ENCODE assay signal across 22 cellular contexts in genomic region chr3:46854543-46854942, GRCh38. TPM values are rescaled to one million over a fixed set of nuclear protein-coding genes. Genes with fewer than 3 reads are reported as not detected.
A peak's percentile ranks its signal among the peaks of the same experiment; 100 is the strongest.
DNase-seq lines count a peak whose midpoint lies in the region; ATAC-seq and TF ChIP-seq lines count a peak whose summit lies in the region.
"Had no signal": no experiment of that assay in that cellular context is flagged by ENCODE, and none has a peak within 500 bp of the region (broad histone marks: within the 10 kb centered on the region; RNA-seq: fewer than 3 reads in every experiment).

No MANE protein-coding gene starts in this region.

- H3K9ac ChIP-seq in OCI-LY3 (ENCODE audit: low read length), result no peak overlapping the region

- H3K27ac Mint-ChIP-seq in stimulated activated naive CD8-positive, alpha-beta T cell treated with anti-CD3 and anti-CD28 coated beads, Interleukin-15, amount 100 ng/mL, for 72 hours, result no peak overlapping the region
- no peak overlapping the region for H3K27ac Mint-ChIP-seq in activated CD4-positive, alpha-beta T cell treated with anti-CD3 and anti-CD28 coated beads, Interleukin-2, amount 10 ng/mL, durations not matched to agents 7 days and 5 days
- H3K27ac Mint-ChIP-seq in Calu3 (ENCODE audit: unreplicated experiment), result no peak overlapping the region
- H3K27ac Mint-ChIP-seq in osteocyte (ENCODE audit: unreplicated experiment), result no peak overlapping the region
- H3K27ac Mint-ChIP-seq: activated naive CD8-positive, alpha-beta T cell treated with anti-CD3 and anti-CD28 coated beads, Interleukin-2, amount 10 ng/mL, durations not matched to agents 7 days and 5 days; CD8-positive, alpha-beta T cell had no signal

- peak; percentile 1 to 13 (median 2) for ATAC-seq in heart left ventricle
- no peak for ATAC-seq in stimulated activated naive CD8-positive, alpha-beta T cell treated with anti-CD3 and anti-CD28 coated beads, Interleukin-15, amount 100 ng/mL, for 72 hours
- ATAC-seq: CD8-positive, alpha-beta T cell; right lobe of liver had no signal

- H2AFZ ChIP-seq in OCI-LY3 (ENCODE audit: low read depth, low read length), result no peak overlapping the region

- BruUV-seq in Calu3 (replicated peaks; lab: Mats Ljungman, UMichigan), result no TSS peak

- WGBS in heart left ventricle, 4 donors, result 51 to 57% (median 54%) methylated on average over 5 of the region's 5 CpGs
- 48 to 72% (median 67%) methylated on average over 5 of the region's 5 CpGs for WGBS in ovary, 3 donors

- intact Hi-C loops in heart left ventricle (cut with DNase I), result no loop called here
- intact Hi-C loops in ovary (cut with DNase I), result loop anchor here in 1 of 4 donors (5.0 kb wide), 1 partner anchor 147 kb away; no protein-coding TSS in a partner anchor
- intact Hi-C loops in Calu3 (cut with micrococcal nuclease; ENCODE audit: unreplicated experiment), result no loop called here

- H3K36me3 ChIP-seq in BE2C, result no peaks in the 10 kb centered on the region
- H3K36me3 ChIP-seq in OCI-LY3 (replicated peaks; ENCODE audit: low read depth, low read length), result no peaks in the 10 kb centered on the region
- peaks cover 0 to 43% (median 27%) of the 10 kb centered on the region in 9 donors for H3K36me3 ChIP-seq in heart left ventricle
- H3K36me3 ChIP-seq in ovary, result no peaks in the 10 kb centered on the region
- H3K36me3 ChIP-seq: right lobe of liver, stomach, transverse colon had no signal

- H4K20me1 ChIP-seq in OCI-LY3 (ENCODE audit: insufficient read depth, low read length), result no peaks in the 10 kb centered on the region

- H3K79me2 ChIP-seq in OCI-LY3 (ENCODE audit: low read length), result no peaks in the 10 kb centered on the region

- DNase-seq in BE2C (peak; percentile 2), heart left ventricle (peak in 4 of 5 donors; percentile 8 to 54 (median 46)), ovary (peak in 3 of 5 donors; percentile 7 to 36 (median 11)), Calu3 (no peak), osteocyte (ENCODE audit: extremely low spot score, unreplicated experiment) (no peak)
- no peak for DNase-seq in stimulated activated naive CD8-positive, alpha-beta T cell treated with anti-CD3 and anti-CD28 coated beads, Interleukin-15, amount 100 ng/mL, for 72 hours
- no peak for DNase-seq in activated CD4-positive, alpha-beta T cell treated with anti-CD3 and anti-CD28 coated beads, Interleukin-2, amount 10 ng/mL, durations not matched to agents 7 days and 5 days
- DNase-seq: activated naive CD8-positive, alpha-beta T cell treated with anti-CD3 and anti-CD28 coated beads, Interleukin-2, amount 10 ng/mL, durations not matched to agents 7 days and 5 days; cerebellar nuclear complex; DMS53; mesenchymal stem cell; naive B cell; NCI-H1092 treated with DMSO at 0.1 percent for 48 hours; NCI-H1930; NCI-H748 treated with DMSO at 0.1 percent for 48 hours; SHP77; stomach; transverse colon had no signal

- no peaks in the 10 kb centered on the region for H3K9me3 ChIP-seq in BE2C
- H3K9me3 ChIP-seq in OCI-LY3 (ENCODE audit: insufficient read depth, low read length), result no peaks in the 10 kb centered on the region
- no peaks in the 10 kb centered on the region for H3K9me3 ChIP-seq in heart left ventricle
- H3K9me3 ChIP-seq in ovary, result no peaks in the 10 kb centered on the region
- H3K9me3 ChIP-seq: right lobe of liver, stomach, transverse colon had no signal

- no peak overlapping the region for H3K4me2 ChIP-seq in OCI-LY3 (ENCODE audit: low read length)

- H3K4me3 Mint-ChIP-seq in stimulated activated naive CD8-positive, alpha-beta T cell treated with anti-CD3 and anti-CD28 coated beads, Interleukin-15, amount 100 ng/mL, for 72 hours, result no peak overlapping the region
- H3K4me3 Mint-ChIP-seq in activated CD4-positive, alpha-beta T cell treated with anti-CD3 and anti-CD28 coated beads, Interleukin-2, amount 10 ng/mL, durations not matched to agents 7 days and 5 days, result no peak overlapping the region
- H3K4me3 Mint-ChIP-seq in Calu3 (ENCODE audit: low read depth, unreplicated experiment) (no peak overlapping the region), osteocyte (ENCODE audit: unreplicated experiment) (no peak overlapping the region)
- H3K4me3 Mint-ChIP-seq: activated naive CD8-positive, alpha-beta T cell treated with anti-CD3 and anti-CD28 coated beads, Interleukin-2, amount 10 ng/mL, durations not matched to agents 7 days and 5 days; CD8-positive, alpha-beta T cell had no signal

- no peaks in the 10 kb centered on the region for H3K4me1 Mint-ChIP-seq in stimulated activated naive CD8-positive, alpha-beta T cell treated with anti-CD3 and anti-CD28 coated beads, Interleukin-15, amount 100 ng/mL, for 72 hours
- H3K4me1 Mint-ChIP-seq in activated CD4-positive, alpha-beta T cell treated with anti-CD3 and anti-CD28 coated beads, Interleukin-2, amount 10 ng/mL, durations not matched to agents 7 days and 5 days, result no peaks in the 10 kb centered on the region
- H3K4me1 Mint-ChIP-seq in Calu3 (ENCODE audit: low read depth, unreplicated experiment) (no peaks in the 10 kb centered on the region), osteocyte (ENCODE audit: unreplicated experiment) (peaks cover 6% of the 10 kb centered on the region)
- H3K4me1 Mint-ChIP-seq: activated naive CD8-positive, alpha-beta T cell treated with anti-CD3 and anti-CD28 coated beads, Interleukin-2, amount 10 ng/mL, durations not matched to agents 7 days and 5 days had no signal

- CTCF ChIA-PET in activated CD4-positive, alpha-beta T cell treated with anti-CD3 and anti-CD28 coated beads, Interleukin-2, amount 10 ng/mL, durations not matched to agents 7 days and 5 days (lab: Charles Lee), result no interaction called here
- CTCF ChIA-PET in Calu3 (lab: Charles Lee), result no interaction called here

- H3K27ac ChIP-seq in OCI-LY3 (ENCODE audit: low read length) (no peak overlapping the region), heart left ventricle (peak overlapping the region in 5 of 12 donors; percentile 34 to 51 (median 41)), ovary (no peak overlapping the region)
- H3K27ac ChIP-seq: right lobe of liver, stomach, transverse colon had no signal

- no peaks in the 10 kb centered on the region for H3K36me3 Mint-ChIP-seq in activated CD4-positive, alpha-beta T cell treated with anti-CD3 and anti-CD28 coated beads, Interleukin-2, amount 10 ng/mL, durations not matched to agents 7 days and 5 days (ENCODE audit: low read depth)
- H3K36me3 Mint-ChIP-seq in Calu3 (ENCODE audit: insufficient read depth, unreplicated experiment) (no peaks in the 10 kb centered on the region), osteocyte (ENCODE audit: unreplicated experiment) (no peaks in the 10 kb centered on the region)
- H3K36me3 Mint-ChIP-seq: activated naive CD8-positive, alpha-beta T cell treated with anti-CD3 and anti-CD28 coated beads, Interleukin-2, amount 10 ng/mL, durations not matched to agents 7 days and 5 days; CD8-positive, alpha-beta T cell; naive B cell had no signal

- H3K4me3 ChIP-seq in BE2C (ENCODE audit: low read depth, low read length), result no peak overlapping the region
- H3K4me3 ChIP-seq in OCI-LY3 (ENCODE audit: low read length), result no peak overlapping the region
- H3K4me3 ChIP-seq in heart left ventricle, result no peak overlapping the region
- H3K4me3 ChIP-seq in ovary, result no peak overlapping the region
- H3K4me3 ChIP-seq: right lobe of liver, stomach, transverse colon had no signal

- TF ChIP-seq EP300 in ovary (IDR thresholded peaks at IDR 0.05), result no peak

- POLR2A ChIA-PET in activated CD4-positive, alpha-beta T cell treated with anti-CD3 and anti-CD28 coated beads, Interleukin-2, amount 10 ng/mL, durations not matched to agents 7 days and 5 days (lab: Charles Lee), result no interaction called here

- H3K4me1 ChIP-seq in BE2C, result no peaks in the 10 kb centered on the region
- H3K4me1 ChIP-seq in OCI-LY3 (ENCODE audit: low read length), result no peaks in the 10 kb centered on the region
- peaks cover 0 to 33% (median 2%) of the 10 kb centered on the region in 12 donors for H3K4me1 ChIP-seq in heart left ventricle
- peaks cover 7% of the 10 kb centered on the region for H3K4me1 ChIP-seq in ovary (ENCODE audit: insufficient read depth)
- H3K4me1 ChIP-seq: right lobe of liver, stomach, transverse colon had no signal

- peaks cover 17% of the 10 kb centered on the region for H3K27me3 Mint-ChIP-seq in stimulated activated naive CD8-positive, alpha-beta T cell treated with anti-CD3 and anti-CD28 coated beads, Interleukin-15, amount 100 ng/mL, for 72 hours
- no peaks in the 10 kb centered on the region for H3K27me3 Mint-ChIP-seq in activated CD4-positive, alpha-beta T cell treated with anti-CD3 and anti-CD28 coated beads, Interleukin-2, amount 10 ng/mL, durations not matched to agents 7 days and 5 days
- H3K27me3 Mint-ChIP-seq in Calu3 (ENCODE audit: unreplicated experiment) (peaks cover 90% of the 10 kb centered on the region), osteocyte (ENCODE audit: unreplicated experiment) (peaks cover 28% of the 10 kb centered on the region)

- H3K27me3 ChIP-seq in BE2C, result no peaks in the 10 kb centered on the region
- peaks cover 29% of the 10 kb centered on the region for H3K27me3 ChIP-seq in OCI-LY3 (ENCODE audit: low read depth, low read length)
- no peaks in the 10 kb centered on the region for H3K27me3 ChIP-seq in heart left ventricle
- no peaks in the 10 kb centered on the region for H3K27me3 ChIP-seq in ovary
- H3K27me3 ChIP-seq: right lobe of liver, transverse colon had no signal

- TF ChIP-seq POLR2A in heart left ventricle (IDR thresholded peaks at IDR 0.05) (no peak), ovary (IDR thresholded peaks at IDR 0.05) (no peak)

- TF ChIP-seq CTCF in BE2C (IDR thresholded peaks at IDR 0.05; ENCODE audit: low read depth, low read length), result no peak
- peak; percentile 24 for TF ChIP-seq CTCF in OCI-LY3 (IDR thresholded peaks at IDR 0.05; ENCODE audit: low read depth, low read length)
- no peak for TF ChIP-seq CTCF in heart left ventricle (IDR thresholded peaks at IDR 0.05)
- no peak for TF ChIP-seq CTCF in ovary (IDR thresholded peaks at IDR 0.05)
- no peak for TF ChIP-seq CTCF in Calu3 (IDR thresholded peaks at IDR 0.05; ENCODE audit: unreplicated experiment)
- TF ChIP-seq CTCF in osteocyte (IDR thresholded peaks at IDR 0.05), result no peak

- no peaks in the 10 kb centered on the region for H3K9me3 Mint-ChIP-seq in stimulated activated naive CD8-positive, alpha-beta T cell treated with anti-CD3 and anti-CD28 coated beads, Interleukin-15, amount 100 ng/mL, for 72 hours
- no peaks in the 10 kb centered on the region for H3K9me3 Mint-ChIP-seq in activated CD4-positive, alpha-beta T cell treated with anti-CD3 and anti-CD28 coated beads, Interleukin-2, amount 10 ng/mL, durations not matched to agents 7 days and 5 days
- H3K9me3 Mint-ChIP-seq in Calu3 (ENCODE audit: low read depth, unreplicated experiment), result no peaks in the 10 kb centered on the region
- H3K9me3 Mint-ChIP-seq in osteocyte (ENCODE audit: unreplicated experiment), result no peaks in the 10 kb centered on the region
- H3K9me3 Mint-ChIP-seq: activated naive CD8-positive, alpha-beta T cell treated with anti-CD3 and anti-CD28 coated beads, Interleukin-2, amount 10 ng/mL, durations not matched to agents 7 days and 5 days; CD8-positive, alpha-beta T cell; naive B cell had no signal

RNA-seq across cellular contexts. Expression of gene MYL3, which starts 8.7 kb away (rescaled TPM):
- not detected for polyA plus RNA-seq in BE2C (2012; ENCODE audit: insufficient read depth, insufficient read length, low read depth)
- total RNA-seq in heart left ventricle, result over 10,000 TPM in 1 of 9 donors, 1,000 to 10,000 TPM in 8; 4,961 to 10,676 (median 6,839) TPM
- over 10,000 TPM in 1 of 2 donors, 1,000 to 10,000 TPM in 1; 5,594 to 12,544 TPM for polyA plus RNA-seq in heart left ventricle
- 10 to 100 TPM in 1 of 7 donors, 1 to 10 TPM in 6; 2.6 to 10.8 (median 4.3) TPM for total RNA-seq in ovary
- 1 to 10 TPM in 1 of 2 donors, under 1 TPM in 1; 0.63 to 2.9 TPM for polyA plus RNA-seq in ovary
- not detected for total RNA-seq in activated CD4-positive, alpha-beta T cell treated with anti-CD3 and anti-CD28 coated beads, Interleukin-2, amount 10 ng/mL, durations not matched to agents 7 days and 5 days
- not detected in 2 replicates for total RNA-seq in Calu3 (2022)
- 1.6 and 3.0 TPM in 2 replicates for total RNA-seq in osteocyte
- total RNA-seq: activated naive CD8-positive, alpha-beta T cell treated with anti-CD3 and anti-CD28 coated beads, Interleukin-2, amount 10 ng/mL, durations not matched to agents 7 days and 5 days; CD8-positive, alpha-beta T cell; osteoblast had no signal

RNA-seq across cellular contexts. Expression of gene PTH1R, which starts 23.0 kb away (rescaled TPM):
- polyA plus RNA-seq in BE2C (2012; ENCODE audit: insufficient read depth, insufficient read length, low read depth), result not detected
- total RNA-seq in heart left ventricle, result 10 to 100 TPM in 2 of 9 donors, 1 to 10 TPM in 7; 2.1 to 15.6 (median 6.0) TPM
- 10 to 100 TPM in 1 of 2 donors, 1 to 10 TPM in 1; 6.5 to 23.4 TPM for polyA plus RNA-seq in heart left ventricle
- total RNA-seq in ovary, result 10 to 100 TPM in 6 of 7 donors, 1 to 10 TPM in 1; 5.9 to 23.9 (median 13.4) TPM
- polyA plus RNA-seq in ovary, result 1 to 10 TPM; 3.8 to 9.4 TPM
- total RNA-seq in activated CD4-positive, alpha-beta T cell treated with anti-CD3 and anti-CD28 coated beads, Interleukin-2, amount 10 ng/mL, durations not matched to agents 7 days and 5 days, result not detected
- total RNA-seq in Calu3 (2022), result not detected in 2 replicates
- total RNA-seq in osteocyte, result 12.9 and 15.4 TPM in 2 replicates
- total RNA-seq: activated naive CD8-positive, alpha-beta T cell treated with anti-CD3 and anti-CD28 coated beads, Interleukin-2, amount 10 ng/mL, durations not matched to agents 7 days and 5 days; CD8-positive, alpha-beta T cell had no signal

Comparison
In these comparisons a context has a peak if more than half of its experiments do, and no peak if none do; other contexts are left out.
1. DNase-seq: peak in BE2C (single experiment), heart left ventricle (4 of 5) and ovary (3 of 5); none in stimulated activated naive CD8-positive, alpha-beta T cell treated with anti-CD3 and anti-CD28 coated beads, Interleukin-15, amount 100 ng/mL, for 72 hours (0 of 2), activated CD4-positive, alpha-beta T cell treated with anti-CD3 and anti-CD28 coated beads, Interleukin-2, amount 10 ng/mL, durations not matched to agents 7 days and 5 days (single experiment), Calu3 (single experiment) and osteocyte (single experiment).
2. RNA of gene MYL3, which starts 8.7 kb away (total RNA-seq): 4,961 to 10,676 TPM in heart left ventricle; 2.6 to 10.8 TPM in ovary, 1.6 to 3.0 TPM in osteocyte, not detected in activated CD4-positive, alpha-beta T cell treated with anti-CD3 and anti-CD28 coated beads, Interleukin-2, amount 10 ng/mL, durations not matched to agents 7 days and 5 days and not detected in Calu3; every median in the first group is over 100 times any median in the second.